ENCODE assay signal across 8 cellular contexts in the genomic region with DNA sequence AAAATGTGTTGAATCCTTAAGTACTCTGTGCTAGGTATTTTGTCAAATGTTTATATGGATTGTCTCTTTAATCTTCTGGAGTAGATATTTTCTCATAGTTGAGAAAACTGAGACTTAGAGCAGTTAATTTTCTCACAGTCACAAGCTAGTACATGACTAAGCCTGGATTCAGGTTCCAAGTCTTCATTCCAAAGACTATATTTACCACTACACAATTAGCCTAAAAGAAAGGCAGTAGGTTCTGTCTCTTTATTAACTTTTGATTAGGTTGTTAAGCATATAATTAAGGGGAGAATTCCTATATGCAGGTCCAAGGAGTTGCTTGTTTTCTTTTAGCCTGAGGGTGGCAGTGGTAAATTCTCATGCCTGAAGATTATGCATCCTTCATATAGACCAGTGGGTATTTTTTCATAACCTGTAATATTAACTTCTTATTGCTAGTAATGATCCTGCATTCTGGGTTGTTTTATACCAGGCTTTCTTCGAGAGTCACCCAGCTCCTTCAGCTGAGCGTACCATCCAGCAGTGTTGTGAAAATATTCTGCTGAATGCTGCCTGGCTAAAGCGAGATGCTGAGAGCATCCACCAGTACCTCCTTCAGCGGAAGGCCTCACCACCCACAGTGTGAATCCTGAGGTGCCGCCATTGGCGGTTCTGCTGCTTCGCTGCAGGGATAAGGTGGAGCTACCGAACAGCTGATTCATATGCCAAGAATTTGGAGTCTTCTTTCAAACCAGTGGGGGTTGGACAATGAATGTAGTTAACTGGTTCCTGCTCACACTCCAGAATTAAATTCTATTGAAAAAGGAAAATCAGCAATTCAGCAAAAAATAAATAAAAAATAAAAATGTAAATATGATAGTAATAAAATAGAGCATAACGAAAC. TPM values are rescaled to one million over a fixed set of nuclear protein-coding genes. Genes with fewer than 3 reads are reported as not detected.
DNase-seq lines count a peak whose midpoint lies in the region; ATAC-seq and TF ChIP-seq lines count a peak whose summit lies in the region.

No MANE protein-coding gene starts in this region.

- H4K20me1 ChIP-seq in GM23338 (replicated peaks; ENCODE audit: insufficient read depth) = no peaks in the 10 kb centered on the region; the same call in 1 of the 2 replicates
- no peaks in the 10 kb centered on the region for H4K20me1 ChIP-seq in SK-N-SH (ENCODE audit: insufficient read depth)

- POLR2A ChIA-PET in SK-N-SH (lab: Yijun Ruan, JAX) = no interaction called here

- no peaks in the 10 kb centered on the region for H3K9me2 ChIP-seq in GM23338 (ENCODE audit: insufficient read depth)
- H3K9me2 ChIP-seq in SK-N-SH = no peaks in the 10 kb centered on the region

- ATAC-seq in GM23338 (peak; percentile 89), GM21528 (IDR thresholded peaks at IDR 0.05; ENCODE audit: low FRiP score, unreplicated experiment) (no peak), GM18519 (IDR thresholded peaks at IDR 0.05; ENCODE audit: low FRiP score, unreplicated experiment) (no peak), GM19328 (IDR thresholded peaks at IDR 0.05; ENCODE audit: unreplicated experiment) (no peak)

- WGBS in SK-N-SH (ENCODE audit: low lambda C conversion rate) = 43% methylated on average over 9 of the region's 9 CpGs

- H3K79me2 ChIP-seq in GM23338 (replicated peaks; ENCODE audit: insufficient read depth) (no peaks in the 10 kb centered on the region), SK-N-SH (ENCODE audit: insufficient read depth) (no peaks in the 10 kb centered on the region; the same call in 1 of the 2 replicates)

- H2AFZ ChIP-seq in GM23338 (no peak overlapping the region), SK-N-SH (ENCODE audit: low read depth) (peak overlapping the region; percentile 49; the same call in 1 of the 2 replicates)

- TF ChIP-seq CTCF in GM23338 (conservative IDR thresholded peaks at IDR 0.05; ENCODE audit: low read depth in 2 of 2) = no peak
- peak; percentile 36 for TF ChIP-seq CTCF in SK-N-SH (IDR thresholded peaks at IDR 0.05)
- no peak for TF ChIP-seq CTCF in progenitor cell of endocrine pancreas (IDR thresholded peaks at IDR 0.05; ENCODE audit: unreplicated experiment)

- H3K4me3 ChIP-seq in GM23338 (no peak overlapping the region), SK-N-SH (ENCODE audit: low read depth in 2 of 2, low read length in 1 of 2) (peak overlapping the region in 1 of 2 experiments; percentile 13; a peak in 1 of 4 replicates)

- H3K27ac ChIP-seq in GM23338 (ENCODE audit: low read depth) = peak overlapping the region; percentile 50; the same call in 1 of the 2 replicates
- peak overlapping the region; percentile 77 to 78 for H3K27ac ChIP-seq in SK-N-SH (ENCODE audit: low read depth in 2 of 2, low read length in 1 of 2)

- H3K4me2 ChIP-seq in GM23338 (no peak overlapping the region), SK-N-SH (peak overlapping the region; percentile 46)

- H3K27me3 ChIP-seq in GM23338 (ENCODE audit: insufficient read depth) (no peaks in the 10 kb centered on the region), SK-N-SH (ENCODE audit: insufficient read depth) (no peaks in the 10 kb centered on the region)

- no peaks in the 10 kb centered on the region for H3K9me3 ChIP-seq in SK-N-SH

- H3K4me3 Mint-ChIP-seq in GM23338 (no peak overlapping the region; the same call in 2 of the 3 replicates), progenitor cell of endocrine pancreas (ENCODE audit: low read depth) (no peak overlapping the region)

- peaks cover 51% of the 10 kb centered on the region for H3K36me3 Mint-ChIP-seq in GM23338 (ENCODE audit: low read depth)
- H3K36me3 Mint-ChIP-seq in progenitor cell of endocrine pancreas (ENCODE audit: insufficient read depth) = peaks cover 33% of the 10 kb centered on the region

- H3K9ac ChIP-seq in SK-N-SH = peak overlapping the region; percentile 38; the same call in 1 of the 2 replicates

- H3K27me3 Mint-ChIP-seq in GM23338 (ENCODE audit: insufficient read depth, low read depth, poor library complexity) (no peaks in the 10 kb centered on the region), progenitor cell of endocrine pancreas (no peaks in the 10 kb centered on the region)

- H3K27ac Mint-ChIP-seq in GM23338 (0 out of 2 replicates have a peak overlapping the region, but pooled peaks have one; percentile 40), progenitor cell of endocrine pancreas (peak overlapping the region; percentile 76)

- H3K9me3 Mint-ChIP-seq in GM23338 (no peaks in the 10 kb centered on the region), progenitor cell of endocrine pancreas (ENCODE audit: low read depth) (no peaks in the 10 kb centered on the region)

- 0 out of 2 replicates have a peak, but pooled peaks cover 4% of the 10 kb centered on the region for H3F3A ChIP-seq in GM23338 (replicated peaks; ENCODE audit: low read depth)
- peaks cover 46% of the 10 kb centered on the region for H3F3A ChIP-seq in SK-N-SH (replicated peaks; ENCODE audit: insufficient read depth)

- H3K4me1 ChIP-seq in GM23338 (ENCODE audit: insufficient read depth) (0 out of 2 replicates have a peak, but pooled peaks cover 5% of the 10 kb centered on the region), SK-N-SH (ENCODE audit: control insufficient read depth in 1 of 2, insufficient read depth in 2 of 2, low read depth in 1 of 2, low read length in 1 of 2) (peaks cover 0 to 19% of the 10 kb centered on the region in 2 experiments; a peak in 2 of 4 replicates)

- TF ChIP-seq RAD21 in SK-N-SH (IDR thresholded peaks at IDR 0.05; ENCODE audit: low read length) = no peak

- H3K4me1 Mint-ChIP-seq in GM23338 (peaks cover 15% of the 10 kb centered on the region; the same call in 2 of the 3 replicates), progenitor cell of endocrine pancreas (ENCODE audit: low read depth) (peaks cover 10% of the 10 kb centered on the region)

- CTCF ChIA-PET in SK-N-SH (lab: Yijun Ruan, JAX) = interaction anchor here (4.4 kb wide), 1 partner anchor 9 kb away, joined by 19 read pairs; no protein-coding TSS in a partner anchor

- DNase-seq in GM23338 (ENCODE audit: low spot score) (peak; percentile 60), SK-N-SH (no peak), fibroblast of the conjunctiva (ENCODE audit: low read depth) (peak; percentile 77), progenitor cell of endocrine pancreas (ENCODE audit: low spot score, unreplicated experiment) (no peak), NCI-H2081 (lab: John Stamatoyannopoulos, UW) (no peak)

- H3K36me3 ChIP-seq in GM23338 (ENCODE audit: insufficient read depth) (peaks cover 31% of the 10 kb centered on the region), SK-N-SH (replicated peaks in 1 of 2; ENCODE audit: control insufficient read depth in 1 of 2, insufficient read depth in 2 of 2, low read length in 1 of 2) (peaks cover 58 to 69% of the 10 kb centered on the region in 2 experiments)

- TF ChIP-seq EP300 in SK-N-SH (IDR thresholded peaks at IDR 0.05; ENCODE audit: borderline replicate concordance in 1 of 2, low read depth in 1 of 2, low read length in 1 of 2) = peak in 1 of 2 experiments; percentile 25; a peak in 1 of 4 replicates

TF ChIP-seq in GM23338, 12 proteins besides CTCF, POLR2A, EP300 and RAD21:
- TF ChIP-seq EZH2phosphoT487 (IDR thresholded peaks at IDR 0.05; ENCODE audit: unreplicated experiment) = no peak
- TF ChIP-seq STAT1 (IDR thresholded peaks at IDR 0.05; ENCODE audit: unreplicated experiment) = no peak
- TF ChIP-seq CREB1 (CRISPR knock-in tag; IDR thresholded peaks at IDR 0.05; ENCODE audit: low read depth) = no peak
- TF ChIP-seq, protein P1, sequence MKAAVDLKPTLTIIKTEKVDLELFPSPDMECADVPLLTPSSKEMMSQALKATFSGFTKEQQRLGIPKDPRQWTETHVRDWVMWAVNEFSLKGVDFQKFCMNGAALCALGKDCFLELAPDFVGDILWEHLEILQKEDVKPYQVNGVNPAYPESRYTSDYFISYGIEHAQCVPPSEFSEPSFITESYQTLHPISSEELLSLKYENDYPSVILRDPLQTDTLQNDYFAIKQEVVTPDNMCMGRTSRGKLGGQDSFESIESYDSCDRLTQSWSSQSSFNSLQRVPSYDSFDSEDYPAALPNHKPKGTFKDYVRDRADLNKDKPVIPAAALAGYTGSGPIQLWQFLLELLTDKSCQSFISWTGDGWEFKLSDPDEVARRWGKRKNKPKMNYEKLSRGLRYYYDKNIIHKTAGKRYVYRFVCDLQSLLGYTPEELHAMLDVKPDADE (IDR thresholded peaks at IDR 0.05) = no peak
- no peak for TF ChIP-seq POLR2AphosphoS5 (IDR thresholded peaks at IDR 0.05; ENCODE audit: low read depth)

TF ChIP-seq in SK-N-SH, 30 proteins besides CTCF, POLR2A, EP300 and RAD21 (continues in another document):
- no peak for TF ChIP-seq FOXJ3 (CRISPR knock-in tag; IDR thresholded peaks at IDR 0.05)
- TF ChIP-seq YY1 (IDR thresholded peaks at IDR 0.05; ENCODE audit: low read depth) = peak; percentile 83
- TF ChIP-seq, protein P2, sequence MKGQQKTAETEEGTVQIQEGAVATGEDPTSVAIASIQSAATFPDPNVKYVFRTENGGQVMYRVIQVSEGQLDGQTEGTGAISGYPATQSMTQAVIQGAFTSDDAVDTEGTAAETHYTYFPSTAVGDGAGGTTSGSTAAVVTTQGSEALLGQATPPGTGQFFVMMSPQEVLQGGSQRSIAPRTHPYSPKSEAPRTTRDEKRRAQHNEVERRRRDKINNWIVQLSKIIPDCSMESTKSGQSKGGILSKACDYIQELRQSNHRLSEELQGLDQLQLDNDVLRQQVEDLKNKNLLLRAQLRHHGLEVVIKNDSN (IDR thresholded peaks at IDR 0.05; ENCODE audit: borderline replicate concordance, low read depth) = no peak
- no peak for TF ChIP-seq IRF3 (IDR thresholded peaks at IDR 0.05; ENCODE audit: low read depth, low read length)
- peak; percentile 73; the same call in 1 of the 2 replicates for TF ChIP-seq TEAD4 (IDR thresholded peaks at IDR 0.05; ENCODE audit: borderline replicate concordance, insufficient read depth)

RNA-seq across cellular contexts. Expression of gene KPNB1, which starts 28.2 kb away (rescaled TPM):
- total RNA-seq in GM23338 (2014; rRNA removed; shearing (Covaris generic)) = 526 and 599 TPM in 2 replicates
- polyA plus RNA-seq in GM23338 (2016; fragmentation: Nextera tagmentation; extraction: Ambion mirVana) (219 and 274 TPM in 2 replicates), SK-N-SH (2012; rRNA removed) (89.5 and 142 TPM in 2 replicates)
- polyA plus RNA-seq in SK-N-SH (2012; cell fraction: cytosol; rRNA removed) = 99.2 and 142 TPM in 2 replicates
- 142 and 235 TPM in 2 replicates for polyA plus RNA-seq in SK-N-SH (2012; cell fraction: nucleus; rRNA removed)
- total RNA-seq in progenitor cell of endocrine pancreas = 379 and 386 TPM in 2 replicates

Comparison
In these comparisons a context has a peak if more than half of its experiments do, and no peak if none do; other contexts are left out.
1. DNase-seq: peak in GM23338 (single experiment) and fibroblast of the conjunctiva (single experiment); none in SK-N-SH (single experiment), progenitor cell of endocrine pancreas (single experiment) and NCI-H2081 (0 of 2).